ENCODE assay signal across 8 cellular contexts in genomic region chr2:31694444-31694843, GRCh38.
DNase-seq lines count a peak whose midpoint lies in the region; ATAC-seq, FAIRE-seq and TF ChIP-seq lines count a peak whose summit lies in the region.
"Had no signal": no experiment of that assay in that cellular context is flagged by ENCODE, and none has a peak within 500 bp of the region (broad histone marks: within the 10 kb centered on the region; RNA-seq: fewer than 3 reads in every experiment).

No MANE protein-coding gene starts in this region.

- H3K27me3 ChIP-seq in WERI-Rb-1 (ENCODE audit: insufficient read depth, low read depth, severe bottlenecking) (no peaks in the 10 kb centered on the region), HepG2 (ENCODE audit: control insufficient read depth in 1 of 2, insufficient read depth in 2 of 2, low read length in 2 of 2) (no peaks in the 10 kb centered on the region)

- DNase-seq in GM13977 (ENCODE audit: low spot score) (no peak), LNCaP clone FGC (ENCODE audit: low read depth) (no peak), WERI-Rb-1 (no peak), HepG2 (ENCODE audit: low spot score) (peak; percentile 43), germinal center (ENCODE audit: low spot score) (no peak)
- DNase-seq in stimulated activated CD4-positive, alpha-beta T cell treated with anti-CD3 and anti-CD28 coated beads, Interleukin-2, amount 100 ng/mL, for 24 hours = no peak
- DNase-seq: psoas muscle had no signal

- H2AFZ ChIP-seq in HepG2 (ENCODE audit: low read length) = no peak overlapping the region

- FAIRE-seq in HepG2 (lab: Jason Lieb, UNC) = peak; percentile 50

- H3K4me2 ChIP-seq in HepG2 (ENCODE audit: low read depth, low read length) = no peak overlapping the region

- BruUV-seq in HepG2 (replicated peaks; lab: Mats Ljungman, UMichigan) = no TSS peak

- TF ChIP-seq CTCF in GM13977 (IDR thresholded peaks at IDR 0.05; ENCODE audit: extremely low read depth, insufficient read depth, missing control alignments) (peak; percentile 13), LNCaP clone FGC (IDR thresholded peaks at IDR 0.05; ENCODE audit: control insufficient read depth, extremely low read depth, insufficient read depth) (peak; percentile 39), WERI-Rb-1 (IDR thresholded peaks at IDR 0.05; ENCODE audit: low read depth, low read length) (peak; percentile 40; the same call in 1 of the 2 replicates), HepG2 (CRISPR knock-in tag; IDR thresholded peaks at IDR 0.05) (peak; percentile 66)

- ATAC-seq in HepG2 (peak; percentile 77), GM18873 (IDR thresholded peaks at IDR 0.05; ENCODE audit: low FRiP score, unreplicated experiment) (no peak)
- ATAC-seq: psoas muscle had no signal

- TF ChIP-seq POLR2A in HepG2 (IDR thresholded peaks at IDR 0.05; ENCODE audit: insufficient read depth in 1 of 2, low read depth in 2 of 2, low read length in 2 of 2) = no peak

- peak; percentile 62 for TF ChIP-seq RAD21 in HepG2 (CRISPR knock-in tag; IDR thresholded peaks at IDR 0.05)

- H3K4me3 ChIP-seq in LNCaP clone FGC (ENCODE audit: low read depth, low read length) = no peak overlapping the region
- no peak overlapping the region for H3K4me3 ChIP-seq in WERI-Rb-1 (ENCODE audit: low read depth, low read length)
- H3K4me3 ChIP-seq in HepG2 (replicated peaks in 1 of 3; ENCODE audit: insufficient read depth in 1 of 3, low read depth in 2 of 3, low read length in 3 of 3) = no peak overlapping the region
- H3K4me3 ChIP-seq: psoas muscle had no signal

- TF ChIP-seq EP300 in HepG2 (IDR thresholded peaks at IDR 0.05; ENCODE audit: low read depth in 2 of 2, low read length in 2 of 2) = no peak
- TF ChIP-seq EP300 in HepG2 (CRISPR knock-in tag; IDR thresholded peaks at IDR 0.05; ENCODE audit: borderline replicate concordance) = no peak

- 3% methylated on average over 3 of the region's 3 CpGs for WGBS in HepG2 (ENCODE audit: low lambda C conversion rate)

- H3K4me1 ChIP-seq in HepG2 (ENCODE audit: insufficient read depth, low read length) = no peaks in the 10 kb centered on the region
- H3K4me1 ChIP-seq: psoas muscle had no signal

- POLR2A ChIA-PET in HepG2 (lab: Yijun Ruan, JAX) = no interaction called here

- CTCF ChIA-PET in HepG2 (lab: Yijun Ruan, JAX; ENCODE audit: low intra/inter-chr PET ratio, low total read pairs) = interaction anchor here (1.7 to 2.4 kb wide), 2 partner anchors 35 to 142 kb away, joined by 5 to 8 read pairs; no protein-coding TSS in a partner anchor

- H3K9me3 ChIP-seq in WERI-Rb-1 (ENCODE audit: severe bottlenecking) (peaks cover 45% of the 10 kb centered on the region), HepG2 (ENCODE audit: low read length) (peaks cover 39% of the 10 kb centered on the region)

- in situ Hi-C loops in GM13977 (cut with MboI; ENCODE audit: low pct_unique_long_range_greater_than_20kb, low sequenced_read_pairs, unreplicated experiment) (no loop called here), HepG2 (cut with HindIII; ENCODE audit: extremely low pct_ligation_motif_present, low pct_unique_long_range_greater_than_20kb) (loop anchor here (25.0 kb wide), 2 partner anchors 143 to 443 kb away; no protein-coding TSS in a partner anchor)

- H3K27ac ChIP-seq in WERI-Rb-1 = no peak overlapping the region
- H3K27ac ChIP-seq in HepG2 (ENCODE audit: extremely low read length, insufficient read depth, low read length) = no peak overlapping the region
- H3K27ac ChIP-seq: psoas muscle had no signal

- H3K36me3 ChIP-seq in WERI-Rb-1 (no peaks in the 10 kb centered on the region), HepG2 (replicated peaks in 1 of 2; ENCODE audit: control insufficient read depth in 1 of 2, insufficient read depth in 2 of 2, low read length in 2 of 2) (no peaks in the 10 kb centered on the region)

- no peaks in the 10 kb centered on the region for H4K20me1 ChIP-seq in HepG2 (ENCODE audit: insufficient read depth, low read length)

- no peak overlapping the region for H3K9ac ChIP-seq in HepG2 (ENCODE audit: insufficient read depth, low read depth, low read length)

- H3K79me2 ChIP-seq in HepG2 (ENCODE audit: insufficient read depth, low read length) = no peaks in the 10 kb centered on the region

- intact Hi-C loops in HepG2 (cut with micrococcal nuclease; ENCODE audit: unreplicated experiment) = loop anchor here (2.0 to 10.0 kb wide), 2 partner anchors 142 to 630 kb away; no protein-coding TSS in a partner anchor

TF ChIP-seq in HepG2, 621 proteins besides CTCF, POLR2A, EP300 and RAD21 (continues in another document):
- peak; percentile 89 for TF ChIP-seq STAG1 (CRISPR knock-in tag; IDR thresholded peaks at IDR 0.05)
- TF ChIP-seq KLF15 (CRISPR knock-in tag; IDR thresholded peaks at IDR 0.05; ENCODE audit: borderline replicate concordance) = no peak
- TF ChIP-seq ZNF280D (CRISPR knock-in tag; IDR thresholded peaks at IDR 0.05) = peak; percentile 3; the same call in 1 of the 2 replicates
- no peak for TF ChIP-seq CCDC6 (CRISPR knock-in tag; IDR thresholded peaks at IDR 0.05)
- no peak for TF ChIP-seq ZNF280B (CRISPR knock-in tag; IDR thresholded peaks at IDR 0.05; ENCODE audit: borderline replicate concordance)
- 0 out of 2 replicates have a peak, but pooled peaks have one; percentile 21 for TF ChIP-seq MAX (IDR thresholded peaks at IDR 0.05)
- TF ChIP-seq NAIF1 (CRISPR knock-in tag; IDR thresholded peaks at IDR 0.05; ENCODE audit: borderline replicate concordance) = no peak
- no peak for TF ChIP-seq ZNF672 (CRISPR knock-in tag; IDR thresholded peaks at IDR 0.05)
- TF ChIP-seq IRF1 (CRISPR knock-in tag; IDR thresholded peaks at IDR 0.05; ENCODE audit: low read depth) = no peak
- no peak for TF ChIP-seq ZNF619 (CRISPR knock-in tag; IDR thresholded peaks at IDR 0.05)
- TF ChIP-seq SMC3 (IDR thresholded peaks at IDR 0.05; ENCODE audit: low read length) = peak; percentile 63; the same call in 1 of the 2 replicates
- no peak for TF ChIP-seq ZNF616 (CRISPR knock-in tag; IDR thresholded peaks at IDR 0.05; ENCODE audit: low read depth)
- 0 out of 2 replicates have a peak, but pooled peaks have one; percentile 34 for TF ChIP-seq BCL6 (CRISPR knock-in tag; IDR thresholded peaks at IDR 0.05)
- no peak for TF ChIP-seq SALL1 (CRISPR knock-in tag; IDR thresholded peaks at IDR 0.05)
- no peak for TF ChIP-seq SP1 (IDR thresholded peaks at IDR 0.05)
- TF ChIP-seq SP1 (CRISPR knock-in tag; IDR thresholded peaks at IDR 0.05) = no peak
- TF ChIP-seq ZNF652 (CRISPR knock-in tag; IDR thresholded peaks at IDR 0.05; ENCODE audit: borderline replicate concordance, low read depth) = no peak

Comparison
In these comparisons a context has a peak if more than half of its experiments do, and no peak if none do; other contexts are left out.
1. CTCF ChIP-seq: peak in every context shown above with its lines; median percentile 66 in HepG2; 40 in WERI-Rb-1; 39 in LNCaP clone FGC; 13 in GM13977.